Comparison of ENCODE assay signal across 8 cellular contexts in the genomic region with DNA sequence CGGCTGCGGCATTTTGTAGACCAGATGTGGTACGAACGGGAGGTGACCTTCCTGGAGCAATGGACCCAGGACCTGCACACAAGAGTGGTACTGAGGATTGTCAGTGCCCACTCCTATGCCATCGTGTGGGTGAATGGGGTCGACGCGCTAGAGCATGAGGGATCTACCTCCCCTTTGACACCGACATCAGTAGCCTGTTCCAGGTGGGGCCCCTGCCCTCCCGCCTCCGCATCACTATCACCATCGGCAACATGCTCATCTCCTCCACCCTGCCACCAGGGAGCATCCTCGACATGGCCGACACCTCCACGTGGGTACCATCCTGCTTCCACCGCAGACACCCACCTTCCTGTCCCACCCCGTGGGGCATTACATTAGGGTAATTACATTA. TPM values are rescaled to one million over a fixed set of nuclear protein-coding genes. Genes with fewer than 3 reads are reported as not detected.
DNase-seq lines count a peak whose midpoint lies in the region; ATAC-seq and TF ChIP-seq lines count a peak whose summit lies in the region.

No MANE protein-coding gene starts in this region.

- intact Hi-C loops in posterior vena cava (cut with DNase I): no loop called here

- H3K4me3 Mint-ChIP-seq in activated CD4-positive, alpha-beta T cell treated with anti-CD3 and anti-CD28 coated beads, Interleukin-2, amount 10 ng/mL, durations not matched to agents 7 days and 5 days: peak overlapping the region; percentile 77
- H3K4me3 Mint-ChIP-seq in mesothelial cell of epicardium: no peak overlapping the region

- CTCF ChIA-PET in activated CD4-positive, alpha-beta T cell treated with anti-CD3 and anti-CD28 coated beads, Interleukin-2, amount 10 ng/mL, durations not matched to agents 7 days and 5 days (lab: Charles Lee): interaction anchor here (1.1 to 1.4 kb wide), 4 partner anchors 11 to 28 kb away, joined by 3 to 5 read pairs (median 4); no protein-coding TSS in a partner anchor

- no peaks in the 10 kb centered on the region for H3K27me3 Mint-ChIP-seq in activated CD4-positive, alpha-beta T cell treated with anti-CD3 and anti-CD28 coated beads, Interleukin-2, amount 10 ng/mL, durations not matched to agents 7 days and 5 days
- peaks cover 2% of the 10 kb centered on the region for H3K27me3 Mint-ChIP-seq in mesothelial cell of epicardium (ENCODE audit: low read depth)

- peaks cover 4% of the 10 kb centered on the region for H3K36me3 Mint-ChIP-seq in activated CD4-positive, alpha-beta T cell treated with anti-CD3 and anti-CD28 coated beads, Interleukin-2, amount 10 ng/mL, durations not matched to agents 7 days and 5 days (ENCODE audit: low read depth)
- H3K36me3 Mint-ChIP-seq in mesothelial cell of epicardium: peaks cover 7% of the 10 kb centered on the region

- H3K9me3 Mint-ChIP-seq in activated CD4-positive, alpha-beta T cell treated with anti-CD3 and anti-CD28 coated beads, Interleukin-2, amount 10 ng/mL, durations not matched to agents 7 days and 5 days: peaks cover 4% of the 10 kb centered on the region
- H3K9me3 Mint-ChIP-seq in mesothelial cell of epicardium: peaks cover 8% of the 10 kb centered on the region

- POLR2A ChIA-PET in activated CD4-positive, alpha-beta T cell treated with anti-CD3 and anti-CD28 coated beads, Interleukin-2, amount 10 ng/mL, durations not matched to agents 7 days and 5 days (lab: Charles Lee): no interaction called here

- no peak for TF ChIP-seq CTCF in fibroblast of villous mesenchyme (IDR thresholded peaks at IDR 0.05; ENCODE audit: insufficient read depth, low read depth, low read length)
- TF ChIP-seq CTCF in mesothelial cell of epicardium (IDR thresholded peaks at IDR 0.05; ENCODE audit: unreplicated experiment): no peak

- DNase-seq in COR-L47 (lab: John Stamatoyannopoulos, UW) (peak; percentile 41), fibroblast of villous mesenchyme (ENCODE audit: low read depth) (no peak), mesothelial cell of epicardium (ENCODE audit: low spot score in 2 of 2, unreplicated experiment in 2 of 2) (no peak), posterior vena cava (ENCODE audit: low spot score) (no peak)
- DNase-seq in activated CD4-positive, alpha-beta T cell treated with anti-CD3 and anti-CD28 coated beads, Interleukin-2, amount 10 ng/mL, durations not matched to agents 7 days and 5 days: no peak
- DNase-seq in stimulated activated CD4-positive, alpha-beta T cell treated with anti-CD3 and anti-CD28 coated beads, Interleukin-12 subunit alpha, Interleukin-12 subunit beta, amount 100 ng/mL, for 4 hours: peak; percentile 25

- peak overlapping the region; percentile 86 for H3K27ac Mint-ChIP-seq in activated CD4-positive, alpha-beta T cell treated with anti-CD3 and anti-CD28 coated beads, Interleukin-2, amount 10 ng/mL, durations not matched to agents 7 days and 5 days
- H3K27ac Mint-ChIP-seq in mesothelial cell of epicardium: no peak overlapping the region

- ATAC-seq in HG02763 (IDR thresholded peaks at IDR 0.05; ENCODE audit: unreplicated experiment): peak; percentile 2
- ATAC-seq in HG02852 (IDR thresholded peaks at IDR 0.05; ENCODE audit: unreplicated experiment): no peak

- H3K4me3 ChIP-seq in fibroblast of villous mesenchyme (ENCODE audit: low read depth, low read length): peak overlapping the region; percentile 61

- H3K4me1 Mint-ChIP-seq in activated CD4-positive, alpha-beta T cell treated with anti-CD3 and anti-CD28 coated beads, Interleukin-2, amount 10 ng/mL, durations not matched to agents 7 days and 5 days: peaks cover 16% of the 10 kb centered on the region
- no peaks in the 10 kb centered on the region for H3K4me1 Mint-ChIP-seq in mesothelial cell of epicardium

RNA-seq across cellular contexts. Expression of gene SMARCA5, which starts 46.2 kb away (rescaled TPM):
- total RNA-seq in activated CD4-positive, alpha-beta T cell treated with anti-CD3 and anti-CD28 coated beads, Interleukin-2, amount 10 ng/mL, durations not matched to agents 7 days and 5 days: 10 to 100 TPM; 44.3 to 48.2 TPM
- total RNA-seq in fibroblast of villous mesenchyme (50.6 and 73.8 TPM in 2 replicates), mesothelial cell of epicardium (53.8 to 58.3 TPM (median 58.3 TPM) in 3 replicates), posterior vena cava (10 to 100 TPM; 34.2 to 36.6 TPM)

Comparison
In these comparisons a context has a peak if more than half of its experiments do, and no peak if none do; other contexts are left out.
1. DNase-seq: peak in COR-L47 (single experiment) and stimulated activated CD4-positive, alpha-beta T cell treated with anti-CD3 and anti-CD28 coated beads, Interleukin-12 subunit alpha, Interleukin-12 subunit beta, amount 100 ng/mL, for 4 hours (single experiment); none in activated CD4-positive, alpha-beta T cell treated with anti-CD3 and anti-CD28 coated beads, Interleukin-2, amount 10 ng/mL, durations not matched to agents 7 days and 5 days (single experiment), fibroblast of villous mesenchyme (single experiment), mesothelial cell of epicardium (0 of 2) and posterior vena cava (single experiment).